Comparison of ENCODE assay signal across 2 cellular contexts in genomic region chrX:73882260-73882659, GRCh38. TPM values are rescaled to one million over a fixed set of nuclear protein-coding genes. Genes with fewer than 3 reads are reported as not detected.
"Had no signal": no experiment of that assay in that cellular context is flagged by ENCODE, and none has a peak within 500 bp of the region (broad histone marks: within the 10 kb centered on the region; RNA-seq: fewer than 3 reads in every experiment).

No MANE protein-coding gene starts in this region.

RNA-seq across cellular contexts. Expression of gene XIST, which starts 29.7 kb away (rescaled TPM):
- total RNA-seq: epithelial cell of proximal tubule, foreskin keratinocyte had no signal
